In genomic region chr17:47539085-47539484, GRCh38 we compare ENCODE assay signal across 8 cellular contexts. TPM values are rescaled to one million over a fixed set of nuclear protein-coding genes. Genes with fewer than 3 reads are reported as not detected.
DNase-seq lines count a peak whose midpoint lies in the region; ATAC-seq and TF ChIP-seq lines count a peak whose summit lies in the region.
"Not testable (repeated sequence)": the region's sequence is repeated elsewhere in the genome, so short reads cannot be mapped to it uniquely, and the experiment has no call there.

No MANE protein-coding gene starts in this region.

- not testable (repeated sequence) for H3K4me3 ChIP-seq in ACC112 (ENCODE audit: low read depth, low read length); fibroblast of mammary gland (ENCODE audit: control insufficient read depth, low read depth, low read length); left ventricle myocardium inferior; smooth muscle cell
- peak overlapping the region; percentile 50 for H3K4me3 ChIP-seq in GM23248

- H3K4me3 Mint-ChIP-seq in WTC11, nephron progenitor cell: not testable (repeated sequence)
- peak overlapping the region in 2 of 5 experiments; percentile 46 to 51 for H3K4me3 Mint-ChIP-seq in brain

- not testable (repeated sequence) for H3F3A ChIP-seq in GM23248 (ENCODE audit: insufficient read depth); smooth muscle cell (ENCODE audit: low read depth)

- DNase-seq in GM23248 (peak; percentile 50), fibroblast of mammary gland (ENCODE audit: low read depth) (peak; percentile 42)
- not testable (repeated sequence) for DNase-seq in WTC11 (ENCODE audit: low spot score); left ventricle myocardium inferior; nephron progenitor cell; smooth muscle cell (lab: John Stamatoyannopoulos, UW; ENCODE audit: unreplicated experiment)

- in situ Hi-C loops in GM23248 (cut with MboI) = not testable (repeated sequence)

- ATAC-seq in WTC11 = not testable (repeated sequence)

- H3K36me3 ChIP-seq in ACC112 (ENCODE audit: insufficient read depth, low read length); GM23248 (ENCODE audit: low read depth); left ventricle myocardium inferior; smooth muscle cell (ENCODE audit: low read depth): not testable (repeated sequence)

- H4K20me1 ChIP-seq in GM23248 (ENCODE audit: insufficient read depth) = not testable (repeated sequence)
- peaks cover 84% of the 10 kb centered on the region for H4K20me1 ChIP-seq in smooth muscle cell (ENCODE audit: low read depth)

- H3K79me2 ChIP-seq in ACC112 (ENCODE audit: control insufficient read depth, insufficient read depth, low read length, unreplicated experiment) = peaks cover 45% of the 10 kb centered on the region
- peaks cover 95% of the 10 kb centered on the region for H3K79me2 ChIP-seq in GM23248 (ENCODE audit: insufficient read depth)
- peaks cover 85% of the 10 kb centered on the region for H3K79me2 ChIP-seq in smooth muscle cell (ENCODE audit: low read depth)

- H3K27ac ChIP-seq in ACC112 (ENCODE audit: low read depth, low read length) = peak overlapping the region; percentile 24
- H3K27ac ChIP-seq in GM23248 = peak overlapping the region; percentile 75
- H3K27ac ChIP-seq in left ventricle myocardium inferior (replicated peaks) = peak overlapping the region; percentile 50
- peak overlapping the region; percentile 7 for H3K27ac ChIP-seq in smooth muscle cell (ENCODE audit: low read depth)

- TF ChIP-seq CTCF in WTC11 (IDR thresholded peaks at IDR 0.05); brain (conservative IDR thresholded peaks at IDR 0.05); fibroblast of mammary gland (conservative IDR thresholded peaks at IDR 0.05; ENCODE audit: control insufficient read depth, insufficient read depth, low read depth, low read length); left ventricle myocardium inferior (IDR thresholded peaks at IDR 0.05; ENCODE audit: borderline replicate concordance); nephron progenitor cell (IDR thresholded peaks at IDR 0.05); smooth muscle cell (IDR thresholded peaks at IDR 0.05; ENCODE audit: borderline replicate concordance, insufficient read depth, poor library complexity, severe bottlenecking): not testable (repeated sequence)

- H3K9me3 Mint-ChIP-seq in WTC11, brain, nephron progenitor cell: not testable (repeated sequence)

- H3K9me3 ChIP-seq in GM23248 (ENCODE audit: low read depth); left ventricle myocardium inferior (replicated peaks); smooth muscle cell (replicated peaks; ENCODE audit: low read depth): not testable (repeated sequence)

- not testable (repeated sequence) for H3K9me2 ChIP-seq in GM23248 (ENCODE audit: insufficient read depth)

- not testable (repeated sequence) for H2AFZ ChIP-seq in ACC112 (ENCODE audit: low read length, unreplicated experiment); GM23248; smooth muscle cell (ENCODE audit: low read depth)

- intact Hi-C loops in left ventricle myocardium inferior (cut with micrococcal nuclease) = not testable (repeated sequence)

- H3K27me3 ChIP-seq in ACC112 (ENCODE audit: insufficient read depth, low read length); GM23248 (replicated peaks; ENCODE audit: insufficient read depth); left ventricle myocardium inferior (ENCODE audit: low read depth); smooth muscle cell (ENCODE audit: low read depth): not testable (repeated sequence)

- not testable (repeated sequence) for H3K4me1 Mint-ChIP-seq in WTC11
- H3K4me1 Mint-ChIP-seq in brain = peaks cover 26% of the 10 kb centered on the region
- H3K4me1 Mint-ChIP-seq in nephron progenitor cell = peaks cover 10% of the 10 kb centered on the region

- H3K36me3 Mint-ChIP-seq in WTC11 = not testable (repeated sequence)
- H3K36me3 Mint-ChIP-seq in brain = peaks cover 17% of the 10 kb centered on the region
- H3K36me3 Mint-ChIP-seq in nephron progenitor cell (ENCODE audit: low read depth) = peaks cover 22% of the 10 kb centered on the region

- H3K27ac Mint-ChIP-seq in WTC11 (peak overlapping the region; percentile 42), brain (peak overlapping the region in 3 of 5 experiments; percentile 32 to 85 (median 42)), nephron progenitor cell (peak overlapping the region; percentile 78)

- POLR2A ChIA-PET in WTC11 (lab: Charles Lee) = not testable (repeated sequence)

- CTCF ChIA-PET in WTC11 (lab: Charles Lee) = not testable (repeated sequence)

- not testable (repeated sequence) for H3K27me3 Mint-ChIP-seq in WTC11 (ENCODE audit: low read depth); brain; nephron progenitor cell (ENCODE audit: low read depth, poor library complexity)

- not testable (repeated sequence) for H3K4me1 ChIP-seq in ACC112 (ENCODE audit: control insufficient read depth, insufficient read depth, low read length, unreplicated experiment); smooth muscle cell (ENCODE audit: low read depth)
- peaks cover 13% of the 10 kb centered on the region for H3K4me1 ChIP-seq in GM23248 (ENCODE audit: insufficient read depth)
- peaks cover 24% of the 10 kb centered on the region for H3K4me1 ChIP-seq in left ventricle myocardium inferior

- peak overlapping the region; percentile 53 for H3K9ac ChIP-seq in GM23248
- H3K9ac ChIP-seq in smooth muscle cell (ENCODE audit: low read depth) = not testable (repeated sequence)

- WGBS in GM23248 (ENCODE audit: low coverage in 1 of 2, low lambda C conversion rate in 2 of 2, missing lambda C conversion rate in 2 of 2), 2 experiments = 17 to 21% methylated on average over 3 of the region's 3 CpGs
- 25% methylated on average over 3 of the region's 3 CpGs for WGBS in smooth muscle cell (ENCODE audit: low lambda C conversion rate)

- peak overlapping the region; percentile 65 for H3K4me2 ChIP-seq in GM23248 (ENCODE audit: unreplicated experiment)
- peak overlapping the region; percentile 40 for H3K4me2 ChIP-seq in smooth muscle cell

RNA-seq across cellular contexts. Expression of gene NPEPPS, which starts 8.2 kb away (rescaled TPM):
- total RNA-seq in GM23248 (2014; rRNA removed; shearing (Covaris generic)) = 55.7 and 125 TPM in 2 replicates
- polyA plus RNA-seq in GM23248 (2016; fragmentation: Nextera tagmentation; extraction: Ambion mirVana) (63.1 and 72.3 TPM in 2 replicates), brain (ENCODE audit: insufficient read depth, low read depth, low replicate concordance) (82.7 TPM), smooth muscle cell (50.2 and 71.6 TPM in 2 replicates)
- total RNA-seq in WTC11 (2021) (97.1 to 127 TPM (median 111 TPM) in 3 replicates), left ventricle myocardium inferior (72.1 TPM), smooth muscle cell (67.3 and 70.5 TPM in 2 replicates)

Comparison
In these comparisons a context has a peak if more than half of its experiments do, and no peak if none do; other contexts are left out.
1. H3K27ac ChIP-seq: peak in every context shown above with its lines; median percentile 75 in GM23248; 50 in left ventricle myocardium inferior; 24 in ACC112; 7 in smooth muscle cell.